In the genomic region with DNA sequence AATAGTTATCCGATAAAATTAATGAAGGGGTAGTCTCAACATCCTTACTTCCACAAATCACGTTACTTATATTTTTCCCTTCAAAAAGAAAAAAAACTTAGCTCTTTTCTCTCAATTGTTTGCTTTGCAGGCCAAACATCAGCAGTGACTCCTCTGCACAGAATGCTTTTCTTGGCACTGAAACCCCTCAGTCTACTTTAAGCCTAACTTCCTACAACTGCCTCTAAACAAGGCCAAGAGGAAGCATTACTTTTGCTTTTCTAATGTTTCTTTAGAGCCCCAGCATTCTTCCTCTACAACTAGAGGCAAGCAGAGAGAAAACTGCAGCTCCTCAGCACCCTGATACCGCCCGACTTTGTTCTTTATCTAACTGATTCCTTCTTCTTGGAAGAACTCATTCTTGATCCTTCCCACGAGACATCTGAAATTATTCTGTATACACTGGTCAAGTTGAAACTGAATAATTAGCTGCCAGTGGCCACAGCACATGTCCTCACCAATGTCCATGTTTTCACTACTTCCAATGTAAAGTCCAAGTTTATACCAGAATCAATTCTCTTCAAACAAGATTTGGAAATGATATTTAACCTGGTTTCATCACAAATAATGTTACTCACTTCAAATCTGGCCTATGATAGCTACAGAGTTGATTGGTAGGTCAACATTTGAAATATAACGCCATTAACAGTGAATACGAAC, we compare ENCODE assay signal across 10 cellular contexts. TPM values are rescaled to one million over a fixed set of nuclear protein-coding genes. Genes with fewer than 3 reads are reported as not detected.
DNase-seq lines count a peak whose midpoint lies in the region; ATAC-seq, FAIRE-seq and TF ChIP-seq lines count a peak whose summit lies in the region.
"Had no signal": no experiment of that assay in that cellular context is flagged by ENCODE, and none has a peak within 500 bp of the region (broad histone marks: within the 10 kb centered on the region; RNA-seq: fewer than 3 reads in every experiment).

No MANE protein-coding gene starts in this region.

- peak overlapping the region; percentile 85 to 87 for H3K27ac ChIP-seq in thoracic aorta

- peaks cover 0 to 19% of the 10 kb centered on the region in 2 donors for H3K4me1 ChIP-seq in thoracic aorta (ENCODE audit: control insufficient read depth in 1 of 2, low read depth in 2 of 2)

- H3K4me3 ChIP-seq in bronchial epithelial cell (ENCODE audit: low read depth, low read length), result no peak overlapping the region
- H3K4me3 ChIP-seq in thoracic aorta, result peak overlapping the region; percentile 50
- H3K4me3 ChIP-seq: GM12878 had no signal

- FAIRE-seq in bronchial epithelial cell (lab: Jason Lieb, UNC), result no peak
- FAIRE-seq: GM12878 had no signal

- no peaks in the 10 kb centered on the region for H3K36me3 ChIP-seq in bronchial epithelial cell (ENCODE audit: control insufficient read depth, insufficient read depth, low read length)
- H3K36me3 ChIP-seq in thoracic aorta, result no peaks in the 10 kb centered on the region

- peak; percentile 80 for ATAC-seq in thoracic aorta (ENCODE audit: insufficient number of reproducible peaks, low FRiP score, low read depth)
- ATAC-seq in GM21529 (IDR thresholded peaks at IDR 0.05; ENCODE audit: unreplicated experiment), result no peak
- ATAC-seq in GM21786 (IDR thresholded peaks at IDR 0.05; ENCODE audit: unreplicated experiment), result no peak
- ATAC-seq: GM12878 had no signal

- DNase-seq in HS-27A (ENCODE audit: low read depth), result peak; percentile 36
- peak; percentile 76 for DNase-seq in bronchial epithelial cell (ENCODE audit: low read depth)
- DNase-seq in kidney glomerular epithelial cell (lab: John Stamatoyannopoulos, UW), result peak; percentile 77
- no peak for DNase-seq in thoracic aorta (ENCODE audit: low spot score)
- no peak for DNase-seq in putamen (ENCODE audit: low spot score)
- no peak for DNase-seq in posterior cingulate gyrus
- DNase-seq: activated effector memory CD4-positive, alpha-beta T cell treated with anti-CD3 and anti-CD28 coated beads, Interleukin-2, amount 50 U/mL, for 16 hours had no signal

- TF ChIP-seq CTCF in bronchial epithelial cell (IDR thresholded peaks at IDR 0.05; ENCODE audit: insufficient read depth, low read length, severe bottlenecking), result no peak
- TF ChIP-seq CTCF in thoracic aorta (IDR thresholded peaks at IDR 0.05), result no peak

- no peaks in the 10 kb centered on the region for H3K9me3 ChIP-seq in thoracic aorta

- no peaks in the 10 kb centered on the region for H3K27me3 ChIP-seq in bronchial epithelial cell (ENCODE audit: control insufficient read depth, insufficient read depth, low read length)
- no peaks in the 10 kb centered on the region for H3K27me3 ChIP-seq in thoracic aorta (replicated peaks; ENCODE audit: insufficient read depth)

- intact Hi-C loops in posterior cingulate gyrus (cut with DNase I), result no loop called here

RNA-seq across cellular contexts. Expression of gene DTNB, which starts 55.3 kb away (rescaled TPM):
- total RNA-seq in bronchial epithelial cell, result 8.4 and 11.6 TPM in 2 replicates
- total RNA-seq in thoracic aorta, result 10 to 100 TPM; 16.3 to 76.2 TPM

Comparison
In these comparisons a context has a peak if more than half of its experiments do, and no peak if none do; other contexts are left out.
1. DNase-seq: peak in HS-27A (single experiment), bronchial epithelial cell (single experiment) and kidney glomerular epithelial cell (single experiment); none in thoracic aorta (single experiment), putamen (single experiment) and posterior cingulate gyrus (0 of 10).